ENCODE assay signal across 18 cellular contexts in genomic region chr6:22444335-22444734, GRCh38.
"Had no signal": no experiment of that assay in that cellular context is flagged by ENCODE, and none has a peak within 500 bp of the region (broad histone marks: within the 10 kb centered on the region; RNA-seq: fewer than 3 reads in every experiment).

No MANE protein-coding gene starts in this region.

- H3K27ac ChIP-seq: ascending aorta, heart right ventricle, neural progenitor cell, pancreas, thyroid gland, uterus had no signal

- DNase-seq: activated B cell treated with CpG ODN at 0.5 μM for 24 hours; activated CD4-positive, alpha-beta T cell treated with anti-CD3 and anti-CD28 coated beads, Interleukin-2, amount 10 ng/mL, durations not matched to agents 24 days and 14 days; activated naive CD4-positive, alpha-beta T cell treated with Interleukin-2 at 50 U/mL for 16 hours; activated naive CD8-positive, alpha-beta T cell treated with anti-CD3 and anti-CD28 coated beads, Interleukin-2, amount 50 U/mL, for 24 hours; endodermal cell; foreskin melanocyte; kidney; pancreas; retina; small intestine; T-helper 2 cell; uterus had no signal

- H3K9ac ChIP-seq: neural progenitor cell had no signal

- H3K4me2 ChIP-seq: neural progenitor cell had no signal

- H3K27me3 ChIP-seq: ascending aorta, heart right ventricle, neural progenitor cell, pancreas, thyroid gland, uterus had no signal

- H3K36me3 ChIP-seq: ascending aorta, heart right ventricle, neural progenitor cell, pancreas, thyroid gland, uterus had no signal

- ATAC-seq: activated naive CD8-positive, alpha-beta T cell treated with anti-CD3 and anti-CD28 coated beads, Interleukin-2, amount 50 U/mL, for 24 hours; esophagus mucosa; pancreas; stimulated activated effector memory CD8-positive, alpha-beta T cell treated with anti-CD3 and anti-CD28 coated beads, Interleukin-12 subunit alpha, Interleukin-12 subunit beta, amount 100 ng/mL, for 72 hours had no signal

- H2AFZ ChIP-seq: neural progenitor cell had no signal

- H3K9me3 ChIP-seq: ascending aorta, pancreas, thyroid gland, uterus had no signal

- H3K4me3 ChIP-seq: ascending aorta, heart right ventricle, neural progenitor cell, pancreas, thyroid gland, uterus had no signal

- H3K4me1 ChIP-seq: pancreas, uterus had no signal
